Comparison of ENCODE assay signal across 1 cellular context in genomic region chr10:119620241-119620753, GRCh38.
TF ChIP-seq lines count a peak whose summit lies in the region.

No MANE protein-coding gene starts in this region.

TF ChIP-seq in H1, 55 proteins besides CTCF, POLR2A, EP300 and RAD21 (continued from another document):
- TF ChIP-seq CHD7 (IDR thresholded peaks at IDR 0.05; ENCODE audit: insufficient replicate concordance, low read length) (no peak), GABPA (IDR thresholded peaks at IDR 0.05; ENCODE audit: borderline replicate concordance, insufficient read depth, low read length) (no peak), RNF2 (IDR thresholded peaks at IDR 0.05; ENCODE audit: borderline replicate concordance, low read depth, low read length, missing control alignments, poor library complexity, severe bottlenecking) (no peak), SIRT6 (IDR thresholded peaks at IDR 0.05; ENCODE audit: low read length) (no peak), POU5F1 (IDR thresholded peaks at IDR 0.05; ENCODE audit: low read depth, low read length) (no peak), CEBPB (IDR thresholded peaks at IDR 0.05; ENCODE audit: low read depth, low read length) (no peak), EGR1 (IDR thresholded peaks at IDR 0.05; ENCODE audit: borderline replicate concordance, low read depth, low read length) (no peak), RBBP5 (IDR thresholded peaks at IDR 0.05; ENCODE audit: borderline replicate concordance, low read depth, low read length) (no peak), ATF2 (IDR thresholded peaks at IDR 0.05; ENCODE audit: low read length) (no peak), RFX5 (IDR thresholded peaks at IDR 0.05; ENCODE audit: borderline replicate concordance, low read depth, low read length) (no peak), TAF7 (optimal IDR thresholded peaks at IDR 0.05; ENCODE audit: borderline replicate concordance, low read depth, low read length) (no peak)
